ENCODE assay signal across 25 cellular contexts in the genomic region with DNA sequence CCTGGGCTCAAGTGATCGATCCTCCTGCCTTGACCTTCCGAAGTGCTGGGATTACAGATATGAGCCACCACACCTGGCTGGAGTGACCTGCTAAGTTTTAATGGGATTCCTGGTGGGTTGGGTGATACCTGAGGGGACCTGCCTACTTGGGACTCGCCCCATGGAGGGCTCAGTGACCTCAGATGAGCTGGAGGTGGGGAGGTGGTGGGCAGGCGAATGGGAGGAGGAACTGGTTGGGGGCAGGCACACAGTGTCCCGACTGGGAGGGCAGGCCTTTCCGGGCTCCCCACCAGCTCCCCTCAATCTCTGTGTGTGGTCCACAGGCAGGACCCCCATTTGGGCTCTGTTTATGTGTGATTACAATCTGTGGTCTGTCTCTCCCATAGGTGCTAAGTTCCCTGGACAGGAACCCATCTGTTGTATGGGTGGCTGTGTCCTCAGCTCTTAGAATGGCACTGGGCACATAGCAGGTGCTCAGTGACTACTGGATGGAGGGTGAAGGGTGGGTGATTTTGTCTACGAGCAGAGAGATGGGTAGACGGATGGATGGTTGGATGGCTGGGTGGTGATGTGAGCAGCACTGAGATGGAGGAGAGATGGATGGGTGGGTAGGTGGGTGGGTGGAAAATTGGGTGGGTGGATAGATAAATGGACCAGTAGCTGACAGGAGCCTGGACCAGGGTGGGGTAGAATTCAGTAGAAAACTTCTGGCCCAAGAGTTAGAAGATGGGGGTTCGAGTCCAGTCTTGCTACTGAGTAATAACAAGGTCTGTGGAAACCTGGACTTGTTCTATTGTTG. TPM values are rescaled to one million over a fixed set of nuclear protein-coding genes. Genes with fewer than 3 reads are reported as not detected.
A peak's percentile ranks its signal among the peaks of the same experiment; 100 is the strongest.
DNase-seq lines count a peak whose midpoint lies in the region; ATAC-seq, FAIRE-seq and TF ChIP-seq lines count a peak whose summit lies in the region.
"Had no signal": no experiment of that assay in that cellular context is flagged by ENCODE, and none has a peak within 500 bp of the region (broad histone marks: within the 10 kb centered on the region; RNA-seq: fewer than 3 reads in every experiment).

No MANE protein-coding gene starts in this region.

- H3K23me2 ChIP-seq in H1 (ENCODE audit: low read depth, low read length), result no peaks in the 10 kb centered on the region; the same call in 1 of the 2 replicates

- H3K14ac ChIP-seq in IMR-90 (replicated peaks; ENCODE audit: low read depth, low read length) (no peak overlapping the region), H1 (ENCODE audit: insufficient read length) (no peak overlapping the region)

- CTCF ChIA-PET in IMR-90 (lab: Yijun Ruan, JAX), result interaction anchor here (0.8 kb wide), 1 partner anchor 249 kb away, joined by 3 read pairs; no protein-coding TSS in a partner anchor
- CTCF ChIA-PET in H1 (lab: Charles Lee; ENCODE audit: partially characterized antibody), result interaction anchor here (0.6 to 2.0 kb wide), 7 partner anchors 10 to 220 kb away, joined by 3 to 6 read pairs (median 3); no protein-coding TSS in a partner anchor
- CTCF ChIA-PET in CD8-positive, alpha-beta memory T cell (lab: Charles Lee), result no interaction called here

- H3K27ac ChIP-seq in IMR-90 (ENCODE audit: insufficient read depth, low read length) (no peak overlapping the region), H1 (ENCODE audit: low read depth, low read length) (no peak overlapping the region), osteoblast (ENCODE audit: low read depth, low read length) (no peak overlapping the region)
- H3K27ac ChIP-seq in CD8-positive, alpha-beta memory T cell (ENCODE audit: low read depth, low read length), result no peak overlapping the region
- H3K27ac ChIP-seq: SJSA1 had no signal

- H2BK12ac ChIP-seq in H1 (ENCODE audit: low read depth, low read length), result no peak overlapping the region

- H2AK5ac ChIP-seq in IMR-90 (ENCODE audit: low read depth, low read length), result peak overlapping the region; percentile 69; the same call in 1 of the 2 replicates
- no peak overlapping the region for H2AK5ac ChIP-seq in H1 (ENCODE audit: low read depth, low read length)

- H3K9me3 ChIP-seq in IMR-90 (ENCODE audit: control insufficient read depth, insufficient read depth, low read length) (no peaks in the 10 kb centered on the region), H1 (ENCODE audit: insufficient read depth in 2 of 2, low read depth in 1 of 2, low read length in 1 of 2) (no peaks in the 10 kb centered on the region), osteoblast (ENCODE audit: low read depth, low read length) (no peaks in the 10 kb centered on the region)
- no peaks in the 10 kb centered on the region for H3K9me3 ChIP-seq in CD8-positive, alpha-beta memory T cell (ENCODE audit: low read length)
- H3K9me3 ChIP-seq: SJSA1 had no signal

- H4K91ac ChIP-seq in IMR-90 (ENCODE audit: insufficient read depth, low read depth, low read length) (no peak overlapping the region), H1 (replicated peaks; ENCODE audit: insufficient read length, low read length) (no peak overlapping the region)

- peaks cover 5% of the 10 kb centered on the region; the same call in 1 of the 2 replicates for H3K9me1 ChIP-seq in IMR-90 (ENCODE audit: insufficient read depth, low read length)

- H3K4me3 Mint-ChIP-seq in CD14-positive monocyte, result peak overlapping the region in 1 of 2 donors; percentile 63
- H3K4me3 Mint-ChIP-seq in CD8-positive, alpha-beta memory T cell, result no peak overlapping the region
- no peak overlapping the region for H3K4me3 Mint-ChIP-seq in T-helper 2 cell treated with Interferon-gamma antibody and Interleukin-4, amounts not matched to agents 5 μg/mL and 100 μg/mL, for 36 hours
- H3K4me3 Mint-ChIP-seq: CD4-positive, alpha-beta T cell; IgD-negative memory B cell had no signal

- H2BK120ac ChIP-seq in IMR-90 (ENCODE audit: low read depth, low read length), result peak overlapping the region; percentile 12; the same call in 1 of the 2 replicates
- H2BK120ac ChIP-seq in H1 (replicated peaks; ENCODE audit: low read depth, low read length), result no peak overlapping the region

- peaks cover under 1% of the 10 kb centered on the region in 2 donors for H3K36me3 Mint-ChIP-seq in CD14-positive monocyte
- no peaks in the 10 kb centered on the region for H3K36me3 Mint-ChIP-seq in CD8-positive, alpha-beta memory T cell
- no peaks in the 10 kb centered on the region for H3K36me3 Mint-ChIP-seq in T-helper 2 cell treated with Interferon-gamma antibody and Interleukin-4, amounts not matched to agents 5 μg/mL and 100 μg/mL, for 36 hours (ENCODE audit: low read depth)
- H3K36me3 Mint-ChIP-seq: IgD-negative memory B cell had no signal

- TF ChIP-seq EP300 in H1 (IDR thresholded peaks at IDR 0.05; ENCODE audit: borderline replicate concordance in 1 of 2, low read depth in 2 of 2, low read length in 2 of 2), result no peak

- H4K8ac ChIP-seq in IMR-90 (ENCODE audit: low read depth in 2 of 2, low read length in 2 of 2) (no peak overlapping the region), H1 (ENCODE audit: extremely low read depth, insufficient read depth, low read length) (peak overlapping the region; percentile 31; the same call in 1 of the 2 replicates)

- peaks cover 65% of the 10 kb centered on the region for H3K4me1 Mint-ChIP-seq in CD14-positive monocyte
- peaks cover 4 to 11% (median 10%) of the 10 kb centered on the region in 3 donors for H3K4me1 Mint-ChIP-seq in CD8-positive, alpha-beta memory T cell
- H3K4me1 Mint-ChIP-seq in T-helper 2 cell treated with Interferon-gamma antibody and Interleukin-4, amounts not matched to agents 5 μg/mL and 100 μg/mL, for 36 hours (ENCODE audit: low read depth), result peaks cover 9% of the 10 kb centered on the region

- DNase-seq in CD14-positive monocyte (ENCODE audit: low spot score) (no peak), IMR-90 (no peak), H1 (ENCODE audit: low read depth in 1 of 2, low spot score in 2 of 2) (no peak), osteoblast (ENCODE audit: insufficient read length, low spot score, missing footprints) (peak; percentile 25), DMS 273 treated with DMSO at 0.1 percent for 48 hours (lab: John Stamatoyannopoulos, UW) (no peak)
- no peak for DNase-seq in CD8-positive, alpha-beta memory T cell
- no peak for DNase-seq in T-helper 2 cell treated with Interferon-gamma antibody and Interleukin-4, amounts not matched to agents 5 μg/mL and 100 μg/mL, for 36 hours (ENCODE audit: low spot score)
- DNase-seq: 8988T; CD4-positive, alpha-beta T cell; COR-L47; DMS79; GDM1; GOT3; NCI-H1092; NCI-H1417 treated with DMSO at 0.1 percent for 48 hours; NCI-H1694 treated with DMSO at 0.1 percent for 48 hours; NCI-H2081; NCI-H2227 treated with DMSO at 0.1 percent for 48 hours; NCI-H526 treated with DMSO at 0.1 percent for 48 hours; Right ventricle myocardium superior; RPMI8226 had no signal

- H3K9me3 Mint-ChIP-seq in CD14-positive monocyte, result peaks cover under 1 to 4% (median under 1%) of the 10 kb centered on the region in 7 donors
- no peaks in the 10 kb centered on the region for H3K9me3 Mint-ChIP-seq in CD8-positive, alpha-beta memory T cell
- no peaks in the 10 kb centered on the region for H3K9me3 Mint-ChIP-seq in T-helper 2 cell treated with Interferon-gamma antibody and Interleukin-4, amounts not matched to agents 5 μg/mL and 100 μg/mL, for 36 hours
- H3K9me3 Mint-ChIP-seq: CD4-positive, alpha-beta T cell had no signal

- H4K5ac ChIP-seq in IMR-90 (ENCODE audit: low read depth, low read length) (no peak overlapping the region), H1 (ENCODE audit: insufficient read length, low read depth, low read length) (no peak overlapping the region)

- dilution Hi-C loops in IMR-90 (cut with HindIII; ENCODE audit: low sequenced_read_pairs, unreplicated experiment), result no loop called here

- no peaks in the 10 kb centered on the region; the same call in 1 of the 2 replicates for H3K27me3 ChIP-seq in IMR-90 (ENCODE audit: control insufficient read depth, insufficient read depth, low read length)
- H3K27me3 ChIP-seq in H1 (replicated peaks in 1 of 4; ENCODE audit: control insufficient read depth in 3 of 4, extremely low read depth in 1 of 4, insufficient read depth in 3 of 4, low read length in 3 of 4), result no peaks in the 10 kb centered on the region; a peak in 1 of 7 replicates
- H3K27me3 ChIP-seq in osteoblast (ENCODE audit: insufficient read depth, low read length), result peaks cover 2% of the 10 kb centered on the region
- H3K27me3 ChIP-seq in CD8-positive, alpha-beta memory T cell (ENCODE audit: insufficient read depth, low read length, poor library complexity, severe bottlenecking), result no peaks in the 10 kb centered on the region
- H3K27me3 ChIP-seq: SJSA1 had no signal

- no peak for FAIRE-seq in H1 (lab: Jason Lieb, UNC)
- FAIRE-seq: GM12878 had no signal

- TF ChIP-seq RAD21 in IMR-90 (IDR thresholded peaks at IDR 0.05; ENCODE audit: low read length), result no peak
- TF ChIP-seq RAD21 in H1 (IDR thresholded peaks at IDR 0.05 in 1 of 2, conservative IDR thresholded peaks at IDR 0.05 in 1 of 2; ENCODE audit: low read depth in 2 of 2, low read length in 2 of 2), result no peak

- H3K27ac Mint-ChIP-seq in CD14-positive monocyte, result peak overlapping the region in 6 of 7 donors; percentile 35 to 81 (median 47)
- no peak overlapping the region for H3K27ac Mint-ChIP-seq in CD8-positive, alpha-beta memory T cell
- no peak overlapping the region for H3K27ac Mint-ChIP-seq in T-helper 2 cell treated with Interferon-gamma antibody and Interleukin-4, amounts not matched to agents 5 μg/mL and 100 μg/mL, for 36 hours
- H3K27ac Mint-ChIP-seq: CD4-positive, alpha-beta T cell; IgD-negative memory B cell had no signal

- H3K23ac ChIP-seq in IMR-90 (ENCODE audit: low read depth, low read length), result peak overlapping the region; percentile 33; the same call in 1 of the 2 replicates
- H3K23ac ChIP-seq in H1 (ENCODE audit: insufficient read length), result no peak overlapping the region

- no peak overlapping the region for H2AFZ ChIP-seq in IMR-90 (replicated peaks; ENCODE audit: low read length, poor library complexity)
- H2AFZ ChIP-seq in H1 (ENCODE audit: low read length), result no peak overlapping the region
- no peak overlapping the region for H2AFZ ChIP-seq in osteoblast (ENCODE audit: low read length)

- H3K56ac ChIP-seq in IMR-90 (ENCODE audit: extremely low read depth, insufficient read depth, low read length), result no peak overlapping the region
- H3K56ac ChIP-seq in H1 (replicated peaks; ENCODE audit: insufficient read length, low read depth, low read length), result no peak overlapping the region

- no peaks in the 10 kb centered on the region for H3K79me2 ChIP-seq in H1 (ENCODE audit: control insufficient read depth in 1 of 2, insufficient read depth in 2 of 2, low read length in 2 of 2)
- H3K79me2 ChIP-seq in osteoblast (ENCODE audit: insufficient read depth, low read length), result no peaks in the 10 kb centered on the region

- H3K36me3 ChIP-seq in IMR-90 (ENCODE audit: control insufficient read depth, insufficient read depth, low read length), result no peaks in the 10 kb centered on the region
- H3K36me3 ChIP-seq in H1 (ENCODE audit: control insufficient read depth in 2 of 4, insufficient read depth in 4 of 4, low read length in 3 of 4), result no peaks in the 10 kb centered on the region
- H3K36me3 ChIP-seq in osteoblast (ENCODE audit: insufficient read depth, low read length), result no peaks in the 10 kb centered on the region
- no peaks in the 10 kb centered on the region for H3K36me3 ChIP-seq in CD8-positive, alpha-beta memory T cell (ENCODE audit: insufficient read depth, low read length)
- H3K36me3 ChIP-seq: SJSA1 had no signal

- H3K18ac ChIP-seq in IMR-90 (ENCODE audit: low read depth, low read length), result no peak overlapping the region; the same call in 1 of the 2 replicates
- no peak overlapping the region for H3K18ac ChIP-seq in H1 (ENCODE audit: extremely low read depth, low read length)

- H3K9ac ChIP-seq in IMR-90 (ENCODE audit: low read depth, low read length) (no peak overlapping the region), H1 (replicated peaks in 1 of 4; ENCODE audit: extremely low read depth in 1 of 4, low read depth in 3 of 4, low read length in 3 of 4) (no peak overlapping the region)

- no peak for ATAC-seq in IMR-90 (ENCODE audit: low read depth)
- ATAC-seq in HG02623 (IDR thresholded peaks at IDR 0.05; ENCODE audit: unreplicated experiment), result no peak
- ATAC-seq: GM12878 had no signal

- H4K20me1 ChIP-seq in IMR-90 (ENCODE audit: insufficient read depth, low read length) (no peaks in the 10 kb centered on the region), H1 (replicated peaks in 1 of 2; ENCODE audit: control insufficient read depth in 1 of 2, insufficient read depth in 2 of 2, low read length in 2 of 2) (no peaks in the 10 kb centered on the region), osteoblast (ENCODE audit: insufficient read depth, low read length) (no peaks in the 10 kb centered on the region)

- TF ChIP-seq POLR2A in IMR-90 (IDR thresholded peaks at IDR 0.05; ENCODE audit: low read depth, low read length), result no peak
- TF ChIP-seq POLR2A in H1 (IDR thresholded peaks at IDR 0.05; ENCODE audit: control extremely low read depth in 1 of 2, low read depth in 2 of 2, low read length in 2 of 2), result no peak

- BruUV-seq in IMR-90 (replicated peaks; lab: Mats Ljungman, UMichigan), result no TSS peak

- POLR2A ChIA-PET in IMR-90 (lab: Charles Lee; ENCODE audit: unreplicated experiment) (no interaction called here), H1 (lab: Charles Lee; ENCODE audit: partially characterized antibody) (interaction anchor here (2.0 kb wide), 1 partner anchor 23 kb away, joined by 8 read pairs; a partner anchor contains a TSS)
- POLR2A ChIA-PET in CD8-positive, alpha-beta memory T cell (lab: Charles Lee), result no interaction called here

- TF ChIP-seq CTCF in CD14-positive monocyte (IDR thresholded peaks at IDR 0.05) (no peak), IMR-90 (conservative IDR thresholded peaks at IDR 0.05; ENCODE audit: low read depth, low read length) (no peak), H1 (IDR thresholded peaks at IDR 0.05; ENCODE audit: control extremely low read depth in 1 of 3, insufficient read depth in 1 of 3, low read depth in 1 of 3, low read length in 3 of 3) (no peak), osteoblast (IDR thresholded peaks at IDR 0.05; ENCODE audit: extremely low read depth, low read depth, low read length) (no peak)

- no peak overlapping the region for H2AK9ac ChIP-seq in IMR-90 (replicated peaks; ENCODE audit: low read depth, low read length, poor library complexity)

- no peaks in the 10 kb centered on the region for H3K79me1 ChIP-seq in IMR-90 (ENCODE audit: low read depth in 1 of 2, low read length in 2 of 2)
- no peaks in the 10 kb centered on the region for H3K79me1 ChIP-seq in H1 (ENCODE audit: low read depth, low read length)

- in situ Hi-C loops in IMR-90 (cut with MboI; ENCODE audit: low sequenced_read_pairs), result no loop called here

- peaks cover 5% of the 10 kb centered on the region for H3K4me1 ChIP-seq in IMR-90 (ENCODE audit: control insufficient read depth, insufficient read depth, low read length)
- peaks cover 0 to 7% (median 0%) of the 10 kb centered on the region in 4 experiments; a peak in 1 of 7 replicates for H3K4me1 ChIP-seq in H1 (replicated peaks in 1 of 4; ENCODE audit: control insufficient read depth in 3 of 4, insufficient read depth in 4 of 4, low read length in 3 of 4)
- peaks cover 12% of the 10 kb centered on the region for H3K4me1 ChIP-seq in osteoblast (ENCODE audit: insufficient read depth, low read length)
- H3K4me1 ChIP-seq in CD8-positive, alpha-beta memory T cell (ENCODE audit: insufficient read depth, low read length), result peaks cover 9% of the 10 kb centered on the region
- H3K4me1 ChIP-seq: SJSA1 had no signal

- peaks cover 0 to 17% (median 1%) of the 10 kb centered on the region in 3 donors for H3K27me3 Mint-ChIP-seq in CD14-positive monocyte (ENCODE audit: low read depth in 3 of 3)
- peaks cover 6 to 32% of the 10 kb centered on the region in 2 donors for H3K27me3 Mint-ChIP-seq in CD8-positive, alpha-beta memory T cell
- peaks cover 8% of the 10 kb centered on the region for H3K27me3 Mint-ChIP-seq in T-helper 2 cell treated with Interferon-gamma antibody and Interleukin-4, amounts not matched to agents 5 μg/mL and 100 μg/mL, for 36 hours (ENCODE audit: low read depth)

- H2BK5ac ChIP-seq in IMR-90 (ENCODE audit: low read depth, low read length, poor library complexity, severe bottlenecking), result no peak overlapping the region
- H2BK5ac ChIP-seq in H1 (ENCODE audit: low read depth, low read length), result no peak overlapping the region; the same call in 1 of the 2 replicates

- no peak overlapping the region for H2BK15ac ChIP-seq in IMR-90 (ENCODE audit: low read depth, low read length)
- no peak overlapping the region for H2BK15ac ChIP-seq in H1 (ENCODE audit: low read length)

- H3K4ac ChIP-seq in IMR-90 (ENCODE audit: low read depth, low read length), result peak overlapping the region; percentile 45; the same call in 1 of the 2 replicates
- H3K4ac ChIP-seq in H1 (replicated peaks; ENCODE audit: insufficient read length, low read depth, low read length), result no peak overlapping the region

- H3K4me3 ChIP-seq in IMR-90 (ENCODE audit: insufficient read depth, low read depth, low read length) (no peak overlapping the region), H1 (ENCODE audit: extremely low read depth in 1 of 4, insufficient read depth in 2 of 4, low read depth in 3 of 4, low read length in 4 of 4) (no peak overlapping the region), osteoblast (ENCODE audit: insufficient read depth, low read length) (no peak overlapping the region)
- no peak overlapping the region for H3K4me3 ChIP-seq in CD8-positive, alpha-beta memory T cell (ENCODE audit: low read length)
- H3K4me3 ChIP-seq: GM12878, SJSA1 had no signal

- H2BK20ac ChIP-seq in IMR-90 (ENCODE audit: low read depth, low read length), result peak overlapping the region; percentile 25; the same call in 1 of the 2 replicates
- no peak overlapping the region for H2BK20ac ChIP-seq in H1 (ENCODE audit: low read length)

- no peak overlapping the region for H3K4me2 ChIP-seq in IMR-90 (ENCODE audit: low read depth, low read length)
- no peak overlapping the region for H3K4me2 ChIP-seq in H1 (ENCODE audit: insufficient read depth in 1 of 2, low read depth in 2 of 2, low read length in 2 of 2)
- H3K4me2 ChIP-seq in osteoblast (ENCODE audit: insufficient read depth, low read length), result no peak overlapping the region

- 100% methylated on average over 2 of the region's 9 CpGs; no CpG with 5 or more reads in 1 of the 2 experiments for WGBS in IMR-90 (ENCODE audit: extremely low coverage in 2 of 2, insufficient read length in 1 of 2), 2 experiments
- WGBS in H1 (ENCODE audit: extremely low coverage in 1 of 2, insufficient coverage in 1 of 2, insufficient read length in 1 of 2, insufficient replicate concordance in 2 of 2, low coverage in 1 of 2, low lambda C conversion rate in 2 of 2, missing lambda C conversion rate in 1 of 2), 2 experiments, result 89% methylated on average over 9 of the region's 9 CpGs; no CpG with 5 or more reads in 1 of the 2 experiments

- intact Hi-C loops in CD14-positive monocyte (cut with micrococcal nuclease) (loop anchor here in 1 of 2 donors (2.0 kb wide), 1 partner anchor 14 kb away; no protein-coding TSS in a partner anchor), IMR-90 (cut with micrococcal nuclease) (no loop called here)

RNA-seq across cellular contexts. Expression of a gene that starts 23.8 kb away (rescaled TPM):
- polyA plus RNA-seq in CD14-positive monocyte (10 to 100 TPM; 52.4 to 80.8 TPM), IMR-90 (2012; rRNA removed) (17.4 and 33.6 TPM in 2 replicates), H1 (2011; rRNA removed) (7.1 and 13.1 TPM in 2 replicates)
- total RNA-seq in IMR-90 (2012; rRNA removed) (3.4 and 6.9 TPM in 2 replicates), osteoblast (75.7 and 79.3 TPM in 2 replicates)
- 18.5 and 103 TPM in 2 replicates for polyA plus RNA-seq in IMR-90 (2012; cell fraction: cytosol; rRNA removed)
- polyA plus RNA-seq in IMR-90 (2012; cell fraction: nucleus; rRNA removed; ENCODE audit: low replicate concordance), result 98.3 and 167 TPM in 2 replicates
- total RNA-seq in H1 (2021; fragmentation: NEBNext Ultra II Directional; extraction: Animal tissue kit (Norgen Biotek cat#: 25700)), result 24.1 and 24.5 TPM in 2 replicates
- polyA plus RNA-seq in H1 (2011; cell fraction: cytosol; rRNA removed), result 16.1 TPM
- polyA plus RNA-seq in H1 (2011; cell fraction: nucleus; rRNA removed), result 10.5 TPM
- polyA plus RNA-seq in H1 (2012, experiment 1 of 2), result 6.1 to 8.3 TPM (median 7.2 TPM) in 4 replicates
- polyA plus RNA-seq in H1 (2012, experiment 2 of 2), result 4.8 TPM
- polyA plus RNA-seq in H1 (2013, experiment 1 of 2), result 15.1 TPM
- polyA plus RNA-seq in H1 (2013, experiment 2 of 2), result 15.0 TPM
- polyA minus RNA-seq in H1 (2011; rRNA and poly(A)+ RNA removed), result 1.3 and 1.4 TPM in 2 replicates
- polyA minus RNA-seq in H1 (2011; cell fraction: cytosol; rRNA and poly(A)+ RNA removed), result 18.6 TPM
- polyA minus RNA-seq in H1 (2011; cell fraction: nucleus; rRNA and poly(A)+ RNA removed), result 16.1 TPM
- 10 to 100 TPM; 25.3 to 29.1 TPM for total RNA-seq in CD8-positive, alpha-beta memory T cell
- polyA plus RNA-seq in CD8-positive, alpha-beta memory T cell, result 27.0 TPM

Comparison
In these comparisons a context has a peak if more than half of its experiments do, and no peak if none do; other contexts are left out.
1. H3K27ac Mint-ChIP-seq: peak in CD14-positive monocyte (6 of 7); none in CD8-positive, alpha-beta memory T cell (0 of 8) and T-helper 2 cell treated with Interferon-gamma antibody and Interleukin-4, amounts not matched to agents 5 μg/mL and 100 μg/mL, for 36 hours (single experiment).